8 cellular contexts compared by ENCODE assay signal in genomic region chr12:48925218-48925871, GRCh38. TPM values are rescaled to one million over a fixed set of nuclear protein-coding genes. Genes with fewer than 3 reads are reported as not detected.
DNase-seq lines count a peak whose midpoint lies in the region; ATAC-seq, FAIRE-seq and TF ChIP-seq lines count a peak whose summit lies in the region.

TSS of gene FKBP11 (minus strand) at chr12:48925492. CDS start at chr12:48925428, 64 bp downstream.

- peak; percentile 31 for DNase-seq in SIG-M5 treated with dmso at 0.1 percent for 504 hours (lab: John Stamatoyannopoulos, UW; ENCODE audit: unreplicated experiment)
- DNase-seq in SIG-M5 (lab: John Stamatoyannopoulos, UW) = no peak
- DNase-seq in bronchial epithelial cell (ENCODE audit: low read depth) = peak; percentile 36
- DNase-seq in kidney glomerular epithelial cell (lab: John Stamatoyannopoulos, UW) = peak; percentile 15
- peak; percentile 76 for DNase-seq in stimulated activated CD4-positive, alpha-beta T cell treated with anti-CD3 and anti-CD28 coated beads, Interleukin-2, amount 100 ng/mL, for 4 hours (ENCODE audit: low read depth)
- no peak for DNase-seq in SKM-1 treated with dmso at 0.1 percent for 144 hours (lab: John Stamatoyannopoulos, UW; ENCODE audit: unreplicated experiment)

- H3K36me3 ChIP-seq in bronchial epithelial cell (ENCODE audit: control insufficient read depth, insufficient read depth, low read length) = peaks cover 7% of the 10 kb centered on the region

- no peaks in the 10 kb centered on the region for H3K27me3 ChIP-seq in bronchial epithelial cell (ENCODE audit: control insufficient read depth, insufficient read depth, low read length)

- peak; percentile 72 for ATAC-seq in HG03354 (IDR thresholded peaks at IDR 0.05; ENCODE audit: poor library complexity, severe bottlenecking, unreplicated experiment)

- FAIRE-seq in bronchial epithelial cell (lab: Jason Lieb, UNC) = no peak

- H3K4me3 ChIP-seq in WI38 (ENCODE audit: low read depth, low read length) = peak within 1 kb of the TSS; percentile 62
- peak within 1 kb of the TSS; percentile 58 for H3K4me3 ChIP-seq in bronchial epithelial cell (ENCODE audit: low read depth, low read length)

- TF ChIP-seq CTCF in WI38 (IDR thresholded peaks at IDR 0.05; ENCODE audit: low read depth, low read length) (no peak), bronchial epithelial cell (IDR thresholded peaks at IDR 0.05; ENCODE audit: insufficient read depth, low read length, severe bottlenecking) (no peak)

RNA-seq across cellular contexts. Expression of gene FKBP11, which starts in this region (rescaled TPM):
- total RNA-seq in bronchial epithelial cell = 7.9 and 12.4 TPM in 2 replicates

Comparison
In these comparisons a context has a peak if more than half of its experiments do, and no peak if none do; other contexts are left out.
1. DNase-seq: peak in SIG-M5 treated with dmso at 0.1 percent for 504 hours (single experiment), bronchial epithelial cell (single experiment), kidney glomerular epithelial cell (single experiment) and stimulated activated CD4-positive, alpha-beta T cell treated with anti-CD3 and anti-CD28 coated beads, Interleukin-2, amount 100 ng/mL, for 4 hours (single experiment); none in SIG-M5 (single experiment) and SKM-1 treated with dmso at 0.1 percent for 144 hours (single experiment).